ENCODE assay signal across 8 cellular contexts in the genomic region with DNA sequence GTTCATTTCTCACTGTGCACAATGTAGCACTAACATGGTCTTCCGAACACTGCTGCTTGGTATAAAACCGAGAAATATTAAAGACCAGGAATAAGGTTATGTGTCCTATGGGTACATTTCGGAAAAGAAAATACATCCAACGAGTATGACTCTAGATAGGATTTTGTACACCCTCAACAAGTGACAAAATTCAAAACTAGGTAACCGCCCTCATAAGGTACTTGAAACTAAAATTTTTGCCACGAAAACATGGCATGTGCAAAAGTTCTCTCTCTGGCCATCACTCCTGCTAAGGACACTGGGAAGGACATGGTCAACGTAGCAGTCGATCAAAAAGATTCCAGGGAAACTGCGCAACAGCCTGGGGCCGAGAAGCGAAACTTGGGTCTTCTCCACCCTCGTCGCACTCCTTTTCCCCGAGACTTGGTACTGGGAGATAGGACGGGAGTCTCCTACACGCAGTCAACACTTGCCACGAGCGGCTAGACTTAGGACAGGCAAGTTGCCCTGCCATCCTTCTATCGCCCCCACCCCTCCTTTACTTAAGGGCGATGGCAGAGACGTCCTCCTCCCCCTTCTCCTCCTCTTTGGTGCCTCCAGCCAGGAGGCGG. TPM values are rescaled to one million over a fixed set of nuclear protein-coding genes. Genes with fewer than 3 reads are reported as not detected.
DNase-seq lines count a peak whose midpoint lies in the region; ATAC-seq and TF ChIP-seq lines count a peak whose summit lies in the region.

No MANE protein-coding gene starts in this region.

- no peak for DNase-seq in DND-41
- peak in 1 of 2 experiments; percentile 87 for DNase-seq in SJSA1 (ENCODE audit: low read depth in 1 of 2, low spot score in 2 of 2)
- DNase-seq in endothelial cell (ENCODE audit: low spot score): no peak
- DNase-seq in middle frontal gyrus (ENCODE audit: extremely low spot score, low spot score): peak; percentile 80
- DNase-seq in ureter (ENCODE audit: low spot score): peak; percentile 90
- DNase-seq in T1000 (lab: John Stamatoyannopoulos, UW): no peak

- no peaks in the 10 kb centered on the region for H3K27me3 ChIP-seq in DND-41 (ENCODE audit: insufficient read depth, low read length, poor library complexity)
- H3K27me3 ChIP-seq in SJSA1 (replicated peaks): no peaks in the 10 kb centered on the region

- H4K20me1 ChIP-seq in DND-41 (ENCODE audit: insufficient read depth, low read length): no peaks in the 10 kb centered on the region

- peak overlapping the region; percentile 73 for H3K4me2 ChIP-seq in DND-41 (ENCODE audit: insufficient read depth, low read length)

- H3K4me1 ChIP-seq in DND-41 (ENCODE audit: insufficient read depth, low read length) (peaks cover 59% of the 10 kb centered on the region), SJSA1 (replicated peaks) (peaks cover 12% of the 10 kb centered on the region)

- no peaks in the 10 kb centered on the region for H3K9me3 ChIP-seq in DND-41 (ENCODE audit: insufficient read depth, low read length, severe bottlenecking)
- no peaks in the 10 kb centered on the region for H3K9me3 ChIP-seq in SJSA1 (replicated peaks)

- ATAC-seq in DND-41 (ENCODE audit: insufficient read depth, low read depth): peak; percentile 15; the same call in 2 of the 3 replicates
- ATAC-seq in HG02763 (IDR thresholded peaks at IDR 0.05; ENCODE audit: unreplicated experiment): peak; percentile 0
- ATAC-seq in GM21529 (IDR thresholded peaks at IDR 0.05; ENCODE audit: unreplicated experiment): no peak

- no peaks in the 10 kb centered on the region for H3K9me3 Mint-ChIP-seq in endothelial cell (ENCODE audit: unreplicated experiment)

- H3K27ac ChIP-seq in DND-41 (ENCODE audit: low read length): peak overlapping the region; percentile 94
- H3K27ac ChIP-seq in SJSA1: peak overlapping the region; percentile 99

- H3K79me2 ChIP-seq in DND-41 (ENCODE audit: insufficient read depth, low read length): peaks cover 70% of the 10 kb centered on the region

- TF ChIP-seq CTCF in DND-41 (IDR thresholded peaks at IDR 0.05; ENCODE audit: borderline replicate concordance, extremely low read depth, low read length, poor library complexity, severe bottlenecking): peak; percentile 4
- TF ChIP-seq CTCF in endothelial cell (IDR thresholded peaks at IDR 0.05; ENCODE audit: unreplicated experiment): no peak

- peak overlapping the region; percentile 48 to 86 for H3K4me3 ChIP-seq in DND-41 (ENCODE audit: low read depth in 1 of 2, low read length in 2 of 2)
- peak overlapping the region; percentile 85 for H3K4me3 ChIP-seq in SJSA1

- peak overlapping the region; percentile 94 for H2AFZ ChIP-seq in DND-41 (ENCODE audit: low read depth, low read length)

- H3K9ac ChIP-seq in DND-41 (ENCODE audit: low read depth, low read length): peak overlapping the region; percentile 83

- H3K36me3 Mint-ChIP-seq in endothelial cell (ENCODE audit: low read depth, unreplicated experiment): no peaks in the 10 kb centered on the region

- H3K27me3 Mint-ChIP-seq in endothelial cell (ENCODE audit: unreplicated experiment): peaks cover 11% of the 10 kb centered on the region

- H3K36me3 ChIP-seq in DND-41 (ENCODE audit: insufficient read depth, low read length) (peaks cover 23% of the 10 kb centered on the region), SJSA1 (peaks cover 34% of the 10 kb centered on the region)

- peak overlapping the region; percentile 96 for H3K4me3 Mint-ChIP-seq in endothelial cell (ENCODE audit: unreplicated experiment)

- peaks cover 13% of the 10 kb centered on the region for H3K4me1 Mint-ChIP-seq in endothelial cell (ENCODE audit: unreplicated experiment)

- peak overlapping the region; percentile 99 for H3K27ac Mint-ChIP-seq in endothelial cell (ENCODE audit: unreplicated experiment)

RNA-seq across cellular contexts. Expression of a gene that starts 0.3 kb away (rescaled TPM):
- 33.0 and 50.6 TPM in 2 replicates for total RNA-seq in SJSA1 (2014; rRNA removed; shearing (Covaris generic))
- total RNA-seq in endothelial cell (ENCODE audit: unreplicated experiment): 31.0 TPM
- 51.5 TPM for total RNA-seq in ureter

RNA-seq across cellular contexts. Expression of a gene that starts 4.1 kb away (rescaled TPM):
- 48.9 and 89.4 TPM in 2 replicates for total RNA-seq in SJSA1 (2014; rRNA removed; shearing (Covaris generic))
- total RNA-seq in endothelial cell (ENCODE audit: unreplicated experiment): 71.1 TPM
- total RNA-seq in ureter: 67.1 TPM

Comparison
In these comparisons a context has a peak if more than half of its experiments do, and no peak if none do; other contexts are left out.
1. DNase-seq: peak in middle frontal gyrus (single experiment) and ureter (single experiment); none in DND-41 (single experiment), endothelial cell (single experiment) and T1000 (single experiment).